In the genomic region with DNA sequence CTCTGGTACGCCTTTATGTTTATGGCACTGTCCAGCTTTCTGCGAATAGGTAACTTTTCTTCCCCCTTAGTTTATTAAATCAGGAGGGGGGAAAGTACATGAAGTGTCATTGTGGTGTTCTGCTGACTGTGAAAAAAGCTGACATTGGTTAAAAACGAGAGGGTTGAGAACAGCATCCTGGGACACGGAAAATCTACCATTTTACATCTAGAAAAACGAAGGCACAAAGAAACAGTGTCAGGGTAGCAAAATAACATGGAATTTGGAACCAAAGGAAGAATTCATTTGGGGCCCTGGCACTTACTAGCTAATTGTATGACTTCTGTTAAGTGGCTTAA, we compare ENCODE assay signal across 9 cellular contexts. TPM values are rescaled to one million over a fixed set of nuclear protein-coding genes. Genes with fewer than 3 reads are reported as not detected.
DNase-seq lines count a peak whose midpoint lies in the region; ATAC-seq, FAIRE-seq and TF ChIP-seq lines count a peak whose summit lies in the region.
"Had no signal": no experiment of that assay in that cellular context is flagged by ENCODE, and none has a peak within 500 bp of the region (broad histone marks: within the 10 kb centered on the region; RNA-seq: fewer than 3 reads in every experiment).

No MANE protein-coding gene starts in this region.

- peaks cover 48% of the 10 kb centered on the region for H3K4me1 ChIP-seq in HAP-1
- H3K4me1 ChIP-seq in small intestine (ENCODE audit: control insufficient read depth in 2 of 2, insufficient read depth in 1 of 2, low read depth in 1 of 2, low read length in 1 of 2) = no peaks in the 10 kb centered on the region

- no peak for DNase-seq in HAP-1 (ENCODE audit: low spot score in 2 of 2)
- DNase-seq in T-helper 17 cell = no peak
- DNase-seq in glutamatergic neuron = no peak
- no peak for DNase-seq in small intestine
- DNase-seq in NCI-H526 (lab: John Stamatoyannopoulos, UW) = no peak
- no peak for DNase-seq in SIG-M5 (lab: John Stamatoyannopoulos, UW)
- DNase-seq in GM19240 (ENCODE audit: insufficient read length, low spot score) = no peak
- DNase-seq: GOT3 had no signal

- H3K27ac ChIP-seq in small intestine (ENCODE audit: low read depth in 1 of 2, low read length in 1 of 2) = no peak overlapping the region

- H3K27ac Mint-ChIP-seq in T-helper 17 cell (peak overlapping the region; percentile 8), glutamatergic neuron (ENCODE audit: unreplicated experiment) (peak overlapping the region; percentile 59)

- H3K9me3 Mint-ChIP-seq in glutamatergic neuron (ENCODE audit: unreplicated experiment) = peaks cover 8% of the 10 kb centered on the region

- 16 to 38% (median 21%) methylated on average over 5 of the region's 5 CpGs for whole genome bisulfite sequencing in small intestine, 3 donors

- peak overlapping the region; percentile 95 for H3K4me3 Mint-ChIP-seq in T-helper 17 cell
- peak overlapping the region; percentile 65 for H3K4me3 Mint-ChIP-seq in glutamatergic neuron (ENCODE audit: unreplicated experiment)

- H3K4me3 ChIP-seq in HAP-1 (peak overlapping the region; percentile 78), small intestine (ENCODE audit: low read depth in 1 of 2, low read length in 2 of 2) (peak overlapping the region in 1 of 2 donors; percentile 55)

- H3K36me3 ChIP-seq in HAP-1 (replicated peaks) (no peaks in the 10 kb centered on the region), small intestine (ENCODE audit: control insufficient read depth in 2 of 2, insufficient read depth in 2 of 2, low read length in 2 of 2) (no peaks in the 10 kb centered on the region)

- in situ Hi-C loops in HAP-1 (cut with MboI; ENCODE audit: low sequenced_read_pairs) = no loop called here

- peak; percentile 41 for FAIRE-seq in small intestine (lab: Jason Lieb, UNC)

- H3K4me1 Mint-ChIP-seq in T-helper 17 cell (peaks cover 4% of the 10 kb centered on the region), glutamatergic neuron (ENCODE audit: low read depth, unreplicated experiment) (peaks cover 26% of the 10 kb centered on the region)

- no peaks in the 10 kb centered on the region for H3K27me3 ChIP-seq in HAP-1 (ENCODE audit: low read depth)
- H3K27me3 ChIP-seq in small intestine (ENCODE audit: control insufficient read depth in 2 of 2, insufficient read depth in 2 of 2, low read length in 2 of 2) = no peaks in the 10 kb centered on the region

- no peak for TF ChIP-seq CTCF in glutamatergic neuron (IDR thresholded peaks at IDR 0.05; ENCODE audit: partially characterized antibody, unreplicated experiment)

- H3K9me3 ChIP-seq in HAP-1 = no peaks in the 10 kb centered on the region
- H3K9me3 ChIP-seq in T-helper 17 cell (ENCODE audit: control insufficient read depth, low read length, poor library complexity, severe bottlenecking) = no peaks in the 10 kb centered on the region
- H3K9me3 ChIP-seq in small intestine (ENCODE audit: control insufficient read depth, low read depth) = no peaks in the 10 kb centered on the region

- no peaks in the 10 kb centered on the region for H3K36me3 Mint-ChIP-seq in T-helper 17 cell (ENCODE audit: low read depth)
- H3K36me3 Mint-ChIP-seq in glutamatergic neuron (ENCODE audit: unreplicated experiment) = no peaks in the 10 kb centered on the region

- ATAC-seq in T-helper 17 cell = peak; percentile 3
- no peak for ATAC-seq in HG02798 (IDR thresholded peaks at IDR 0.05; ENCODE audit: poor library complexity, unreplicated experiment)

- no peaks in the 10 kb centered on the region for H3K27me3 Mint-ChIP-seq in T-helper 17 cell
- H3K27me3 Mint-ChIP-seq in glutamatergic neuron (ENCODE audit: unreplicated experiment) = peaks cover 1% of the 10 kb centered on the region

RNA-seq across cellular contexts. Expression of a gene that starts 1.2 kb away (rescaled TPM):
- total RNA-seq in T-helper 17 cell (1 to 10 TPM; 1.4 to 2.7 TPM), glutamatergic neuron (ENCODE audit: unreplicated experiment) (88.3 TPM)
- 1 to 10 TPM; 2.4 to 5.4 (median 3.8) TPM for polyA plus RNA-seq in small intestine

Comparison
In these comparisons a context has a peak if more than half of its experiments do, and no peak if none do; other contexts are left out.
1. RNA of a gene that starts 1.2 kb away (total RNA-seq): 88.3 TPM in glutamatergic neuron (single experiment); 1.4 to 2.7 TPM in T-helper 17 cell; every median in the first group is over 10 times any median in the second.